Comparison of ENCODE assay signal across 8 cellular contexts in genomic region chr11:116193321-116194114, GRCh38.
DNase-seq lines count a peak whose midpoint lies in the region; ATAC-seq, FAIRE-seq and TF ChIP-seq lines count a peak whose summit lies in the region.

No MANE protein-coding gene starts in this region.

- H4K20me1 ChIP-seq in astrocyte (ENCODE audit: insufficient read depth, low read length), result no peaks in the 10 kb centered on the region

- H3K9me3 ChIP-seq in astrocyte (ENCODE audit: insufficient read depth, low read depth, low read length) (no peaks in the 10 kb centered on the region), iPS-15b (ENCODE audit: control insufficient read depth, insufficient read depth, low read length) (no peaks in the 10 kb centered on the region), gastrocnemius medialis (no peaks in the 10 kb centered on the region)

- peaks cover 35% of the 10 kb centered on the region for H3K27me3 Mint-ChIP-seq in astrocyte (ENCODE audit: low read depth, unreplicated experiment)

- in situ Hi-C loops in gastrocnemius medialis (cut with MboI; ENCODE audit: low sequenced_read_pairs in 4 of 4), result no loop called here

- peak overlapping the region; percentile 77 for H3K27ac ChIP-seq in astrocyte (ENCODE audit: low read depth, low read length)
- H3K27ac ChIP-seq in gastrocnemius medialis, result peak overlapping the region in 1 of 4 donors; percentile 22

- H3K9ac ChIP-seq in astrocyte (ENCODE audit: low read length), result peak overlapping the region; percentile 85
- no peak overlapping the region for H3K9ac ChIP-seq in iPS-15b (ENCODE audit: low read depth, low read length)

- TF ChIP-seq POLR2A in gastrocnemius medialis (IDR thresholded peaks at IDR 0.05), result no peak

- peak; percentile 13 for DNase-seq in HT1080 (ENCODE audit: low read depth)
- peak; percentile 85 for DNase-seq in astrocyte (ENCODE audit: low read depth)
- DNase-seq in gastrocnemius medialis, result no peak
- no peak for DNase-seq in activated naive CD4-positive, alpha-beta T cell treated with Interleukin-2 at 50 U/mL for 16 hours
- DNase-seq in NK-92 (lab: John Stamatoyannopoulos, UW; ENCODE audit: unreplicated experiment), result no peak
- no peak for DNase-seq in NCI-H2029 treated with DMSO at 0.1 percent for 48 hours (lab: John Stamatoyannopoulos, UW)

- peaks cover 11% of the 10 kb centered on the region for H3K4me1 ChIP-seq in astrocyte (ENCODE audit: insufficient read depth, low read length)
- H3K4me1 ChIP-seq in iPS-15b (ENCODE audit: control insufficient read depth, insufficient read depth, low read length), result peaks cover 10% of the 10 kb centered on the region
- H3K4me1 ChIP-seq in gastrocnemius medialis, result peaks cover 3 to 4% of the 10 kb centered on the region in 2 donors

- H3K79me2 ChIP-seq in astrocyte (ENCODE audit: insufficient read depth, low read length), result no peaks in the 10 kb centered on the region

- peak overlapping the region; percentile 84 for H2AFZ ChIP-seq in astrocyte (ENCODE audit: low read depth, low read length)

- H3K27ac Mint-ChIP-seq in astrocyte (ENCODE audit: unreplicated experiment), result peak overlapping the region; percentile 93

- no peaks in the 10 kb centered on the region for H3K4me1 Mint-ChIP-seq in astrocyte (ENCODE audit: low read depth, unreplicated experiment)

- H3K4me3 ChIP-seq in astrocyte (ENCODE audit: insufficient read depth, low read depth, low read length), result peak overlapping the region; percentile 63
- H3K4me3 ChIP-seq in iPS-15b (ENCODE audit: low read depth, low read length), result peak overlapping the region; percentile 79
- peak overlapping the region; percentile 33 to 52 (median 38) for H3K4me3 ChIP-seq in gastrocnemius medialis

- H3K27me3 ChIP-seq in astrocyte (ENCODE audit: insufficient read depth, low read length) (no peaks in the 10 kb centered on the region), iPS-15b (ENCODE audit: control insufficient read depth, insufficient read depth, low read length) (peaks cover 10% of the 10 kb centered on the region), gastrocnemius medialis (peaks cover 23 to 29% (median 26%) of the 10 kb centered on the region in 3 donors)

- peak overlapping the region; percentile 90 for H3K4me3 Mint-ChIP-seq in astrocyte (ENCODE audit: unreplicated experiment)

- H3K4me2 ChIP-seq in astrocyte (ENCODE audit: low read length), result peak overlapping the region; percentile 95

- intact Hi-C loops in gastrocnemius medialis (cut with DNase I; ENCODE audit: low total_unique reads), result no loop called here

- no peaks in the 10 kb centered on the region for H3K36me3 Mint-ChIP-seq in astrocyte (ENCODE audit: low read depth, unreplicated experiment)

- FAIRE-seq in astrocyte (lab: Jason Lieb, UNC), result no peak

- H3K36me3 ChIP-seq in astrocyte (ENCODE audit: insufficient read depth, low read length), result no peaks in the 10 kb centered on the region
- H3K36me3 ChIP-seq in iPS-15b (ENCODE audit: control insufficient read depth, insufficient read depth, low read length), result no peaks in the 10 kb centered on the region
- H3K36me3 ChIP-seq in gastrocnemius medialis, result no peaks in the 10 kb centered on the region

- ATAC-seq in gastrocnemius medialis (no peak), HG03432 (IDR thresholded peaks at IDR 0.05; ENCODE audit: unreplicated experiment) (no peak)

- TF ChIP-seq CTCF in astrocyte (IDR thresholded peaks at IDR 0.05; ENCODE audit: insufficient read depth, low read depth, low read length) (peak; percentile 22), gastrocnemius medialis (IDR thresholded peaks at IDR 0.05 in 4 of 5, conservative IDR thresholded peaks at IDR 0.05 in 1 of 5) (no peak)

- H3K9me3 Mint-ChIP-seq in astrocyte (ENCODE audit: unreplicated experiment), result peaks cover 2% of the 10 kb centered on the region

Comparison
In these comparisons a context has a peak if more than half of its experiments do, and no peak if none do; other contexts are left out.
1. DNase-seq: peak in HT1080 (single experiment) and astrocyte (single experiment); none in gastrocnemius medialis (0 of 2), activated naive CD4-positive, alpha-beta T cell treated with Interleukin-2 at 50 U/mL for 16 hours (single experiment), NK-92 (single experiment) and NCI-H2029 treated with DMSO at 0.1 percent for 48 hours (single experiment).
2. Peak in every context shown above with its lines, with median percentiles within 50 percentile points of each other: H3K4me3 ChIP-seq.